ENCODE assay signal across 29 cellular contexts in genomic region chrX:36930491-36930890, GRCh38.
"Had no signal": no experiment of that assay in that cellular context is flagged by ENCODE, and none has a peak within 500 bp of the region (broad histone marks: within the 10 kb centered on the region; RNA-seq: fewer than 3 reads in every experiment).

No MANE protein-coding gene starts in this region.

- H3K9me3 ChIP-seq: suprapubic skin, testis, thoracic aorta, thyroid gland, transverse colon, upper lobe of right lung, vagina had no signal

- H3K27ac Mint-ChIP-seq: stimulated activated effector memory CD8-positive, alpha-beta T cell treated with anti-CD3 and anti-CD28 coated beads, Interleukin-12 subunit alpha, Interleukin-12 subunit beta, amount 100 ng/mL, for 72 hours; stimulated activated memory B cell treated with anti-CD40 and anti-IgM and Interleukin-4, amounts not matched to agents 10 μg/mL and 1 μg/mL and 100 μg/mL, for 72 hours; stimulated activated naive B cell treated with anti-CD40 and anti-IgM and Interleukin-4, amounts not matched to agents 10 μg/mL and 1 μg/mL and 100 μg/mL, for 72 hours; stimulated activated naive CD8-positive, alpha-beta T cell treated with anti-CD3 and anti-CD28 coated beads, Interleukin-15, amount 100 ng/mL, for 72 hours; stimulated activated naive CD8-positive, alpha-beta T cell treated with anti-CD3 and anti-CD28 coated beads, Interleukin-15, Interleukin-2, amounts not matched to agents 100 ng/mL and 50 ng/mL, for 24 hours; type B pancreatic cell had no signal

- FAIRE-seq: urothelium cell line had no signal

- ATAC-seq: stimulated activated effector memory CD8-positive, alpha-beta T cell treated with anti-CD3 and anti-CD28 coated beads, Interleukin-12 subunit alpha, Interleukin-12 subunit beta, amount 100 ng/mL, for 72 hours; stimulated activated memory B cell treated with anti-CD40 and anti-IgM and Interleukin-4, amounts not matched to agents 10 μg/mL and 1 μg/mL and 100 μg/mL, for 72 hours; stimulated activated naive B cell treated with anti-CD40 and anti-IgM and Interleukin-4, amounts not matched to agents 10 μg/mL and 1 μg/mL and 100 μg/mL, for 72 hours; stimulated activated naive CD8-positive, alpha-beta T cell treated with anti-CD3 and anti-CD28 coated beads, Interleukin-15, amount 100 ng/mL, for 72 hours; stimulated activated naive CD8-positive, alpha-beta T cell treated with anti-CD3 and anti-CD28 coated beads, Interleukin-15, Interleukin-2, amounts not matched to agents 100 U/mL and 50 U/mL, for 24 hours; upper lobe of right lung had no signal

- DNase-seq: stimulated activated CD4-positive, alpha-beta T cell treated with anti-CD3 and anti-CD28 coated beads, Interleukin-2, amount 100 ng/mL, for 48 hours; stimulated activated CD4-positive, alpha-beta T cell treated with anti-CD3 and anti-CD28 coated beads, Interleukin-4, amount 100 ng/mL, for 1 hour; stimulated activated CD4-positive, alpha-beta T cell treated with anti-CD3 and anti-CD28 coated beads, Interleukin-4, amount 100 ng/mL, for 24 hours; stimulated activated CD4-positive, alpha-beta T cell treated with anti-CD3 and anti-CD28 coated beads, Interleukin-4, amount 100 ng/mL, for 4 hours; stimulated activated CD8-positive, alpha-beta memory T cell treated with anti-CD3 and anti-CD28 coated beads, Interleukin-4, amount 100 ng/mL, for 48 hours; stimulated activated naive B cell treated with anti-CD40 and anti-IgM and Interleukin-4, amounts not matched to agents 10 μg/mL and 1 μg/mL and 100 μg/mL, for 72 hours; stimulated activated naive CD4-positive, alpha-beta T cell; stimulated activated naive CD4-positive, alpha-beta T cell treated with Interleukin-2 at 50 U/mL for 16 hours; stimulated activated naive CD8-positive, alpha-beta T cell treated with anti-CD3 and anti-CD28 coated beads, Interleukin-15, amount 100 ng/mL, for 72 hours; stimulated activated naive CD8-positive, alpha-beta T cell treated with anti-CD3 and anti-CD28 coated beads, Interleukin-15, Interleukin-2, amounts not matched to agents 100 U/mL and 50 U/mL, for 24 hours; stomach; substantia nigra; testis; thyroid gland; tibial artery; transverse colon; trophoblast cell; upper lobe of left lung; upper lobe of right lung; uterus had no signal

- H3K36me3 ChIP-seq: stomach, suprapubic skin, thoracic aorta, thyroid gland, tibial artery, tibial nerve, transverse colon, upper lobe of left lung, upper lobe of right lung, uterus, vagina had no signal

- H3K27me3 Mint-ChIP-seq: stimulated activated memory B cell treated with anti-CD40 and anti-IgM and Interleukin-4, amounts not matched to agents 10 μg/mL and 1 μg/mL and 100 μg/mL, for 72 hours; stimulated activated naive CD8-positive, alpha-beta T cell treated with anti-CD3 and anti-CD28 coated beads, Interleukin-15, amount 100 ng/mL, for 72 hours; stimulated activated naive CD8-positive, alpha-beta T cell treated with anti-CD3 and anti-CD28 coated beads, Interleukin-15, Interleukin-2, amounts not matched to agents 100 ng/mL and 50 ng/mL, for 24 hours; type B pancreatic cell had no signal

- H3K36me3 Mint-ChIP-seq: stimulated activated effector memory CD8-positive, alpha-beta T cell treated with anti-CD3 and anti-CD28 coated beads, Interleukin-12 subunit alpha, Interleukin-12 subunit beta, amount 100 ng/mL, for 72 hours; stimulated activated memory B cell treated with anti-CD40 and anti-IgM and Interleukin-4, amounts not matched to agents 10 μg/mL and 1 μg/mL and 100 μg/mL, for 72 hours; stimulated activated naive B cell treated with anti-CD40 and anti-IgM and Interleukin-4, amounts not matched to agents 10 μg/mL and 1 μg/mL and 100 μg/mL, for 72 hours; type B pancreatic cell had no signal

- H3K4me3 Mint-ChIP-seq: stimulated activated effector memory CD8-positive, alpha-beta T cell treated with anti-CD3 and anti-CD28 coated beads, Interleukin-12 subunit alpha, Interleukin-12 subunit beta, amount 100 ng/mL, for 72 hours; stimulated activated memory B cell treated with anti-CD40 and anti-IgM and Interleukin-4, amounts not matched to agents 10 μg/mL and 1 μg/mL and 100 μg/mL, for 72 hours; stimulated activated naive B cell treated with anti-CD40 and anti-IgM and Interleukin-4, amounts not matched to agents 10 μg/mL and 1 μg/mL and 100 μg/mL, for 72 hours; stimulated activated naive CD8-positive, alpha-beta T cell treated with anti-CD3 and anti-CD28 coated beads, Interleukin-15, amount 100 ng/mL, for 72 hours; stimulated activated naive CD8-positive, alpha-beta T cell treated with anti-CD3 and anti-CD28 coated beads, Interleukin-15, Interleukin-2, amounts not matched to agents 100 ng/mL and 50 ng/mL, for 24 hours; type B pancreatic cell had no signal

- H3K27ac ChIP-seq: stomach, suprapubic skin, testis, thoracic aorta, thyroid gland, tibial artery, tibial nerve, transverse colon, upper lobe of left lung, upper lobe of right lung, uterus, vagina had no signal

- H3K4me1 ChIP-seq: stomach, suprapubic skin, testis, thyroid gland, tibial artery, tibial nerve, transverse colon, upper lobe of left lung, upper lobe of right lung, uterus, vagina had no signal

- H3K9me3 Mint-ChIP-seq: stimulated activated effector memory CD8-positive, alpha-beta T cell treated with anti-CD3 and anti-CD28 coated beads, Interleukin-12 subunit alpha, Interleukin-12 subunit beta, amount 100 ng/mL, for 72 hours; stimulated activated naive CD8-positive, alpha-beta T cell treated with anti-CD3 and anti-CD28 coated beads, Interleukin-15, amount 100 ng/mL, for 72 hours had no signal

- H3K4me1 Mint-ChIP-seq: stimulated activated effector memory CD8-positive, alpha-beta T cell treated with anti-CD3 and anti-CD28 coated beads, Interleukin-12 subunit alpha, Interleukin-12 subunit beta, amount 100 ng/mL, for 72 hours; stimulated activated memory B cell treated with anti-CD40 and anti-IgM and Interleukin-4, amounts not matched to agents 10 μg/mL and 1 μg/mL and 100 μg/mL, for 72 hours; stimulated activated naive B cell treated with anti-CD40 and anti-IgM and Interleukin-4, amounts not matched to agents 10 μg/mL and 1 μg/mL and 100 μg/mL, for 72 hours; stimulated activated naive CD8-positive, alpha-beta T cell treated with anti-CD3 and anti-CD28 coated beads, Interleukin-15, amount 100 ng/mL, for 72 hours had no signal

- H3K4me3 ChIP-seq: stomach, suprapubic skin, testis, thoracic aorta, thyroid gland, tibial artery, tibial nerve, transverse colon, upper lobe of left lung, upper lobe of right lung, uterus, vagina had no signal

- H3K27me3 ChIP-seq: suprapubic skin, testis, thyroid gland, tibial artery, tibial nerve, transverse colon, upper lobe of right lung, uterus, vagina had no signal
